In the genomic region with DNA sequence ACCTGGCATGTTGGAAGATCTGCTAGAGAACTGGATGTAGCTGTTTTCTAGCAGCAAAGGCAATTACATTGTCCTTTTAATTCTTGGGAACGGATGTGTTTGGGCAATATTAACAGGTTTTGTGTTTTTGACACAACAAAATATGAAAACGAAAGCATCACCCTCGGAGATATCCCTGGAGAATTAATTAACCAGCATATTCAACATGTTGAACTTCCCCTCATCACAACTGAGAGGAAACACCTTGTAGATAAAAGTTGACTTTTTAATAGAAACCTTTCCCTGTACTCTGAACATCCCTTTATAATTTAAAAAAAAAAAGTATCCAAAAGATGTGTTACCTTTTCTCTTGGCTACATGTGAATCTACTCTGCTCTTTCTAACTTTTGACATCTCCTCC, we compare ENCODE assay signal across 27 cellular contexts. TPM values are rescaled to one million over a fixed set of nuclear protein-coding genes. Genes with fewer than 3 reads are reported as not detected.
A peak's percentile ranks its signal among the peaks of the same experiment; 100 is the strongest.
DNase-seq lines count a peak whose midpoint lies in the region; ATAC-seq, FAIRE-seq and TF ChIP-seq lines count a peak whose summit lies in the region.
"Had no signal": no experiment of that assay in that cellular context is flagged by ENCODE, and none has a peak within 500 bp of the region (broad histone marks: within the 10 kb centered on the region; RNA-seq: fewer than 3 reads in every experiment).

No MANE protein-coding gene starts in this region.

- peaks cover 81 to 88% of the 10 kb centered on the region in 2 experiments for H3K4me1 Mint-ChIP-seq in H9
- peaks cover 7 to 27% (median 18%) of the 10 kb centered on the region in 3 donors for H3K4me1 Mint-ChIP-seq in naive B cell
- H3K4me1 Mint-ChIP-seq: CD4-positive, alpha-beta memory T cell had no signal

- H3K4me1 ChIP-seq in BLaER1 = peaks cover 66% of the 10 kb centered on the region
- H3K4me1 ChIP-seq in H9 (ENCODE audit: insufficient read depth, low read length) = peaks cover 40% of the 10 kb centered on the region
- peaks cover 8 to 44% (median 29%) of the 10 kb centered on the region in 4 experiments for H3K4me1 ChIP-seq in H1 (replicated peaks in 1 of 4; ENCODE audit: control insufficient read depth in 3 of 4, insufficient read depth in 4 of 4, low read length in 3 of 4)

- H3K27ac Mint-ChIP-seq in H9 (peak overlapping the region in 2 of 3 experiments; percentile 14 to 79; a peak in 1 of 7 replicates), naive B cell (peak overlapping the region in 3 of 6 donors; percentile 5 to 61 (median 38))
- H3K27ac Mint-ChIP-seq: CD4-positive, alpha-beta memory T cell; HFFc6 had no signal

- DNase-seq in H9 (no peak), H1 (ENCODE audit: low read depth in 1 of 2, low spot score in 2 of 2) (no peak), naive B cell (no peak), GM10266 (ENCODE audit: extremely low spot score) (no peak)
- no peak for DNase-seq in activated CD4-positive, alpha-beta T cell treated with anti-CD3 and anti-CD28 coated beads for 48 hours
- DNase-seq: C1 segment of cervical spinal cord; Caco-2; CD4-positive, alpha-beta memory T cell; EL; GF-D8; HFFc6; Kasumi-1; NCI-H1092 treated with DMSO at 0.1 percent for 48 hours; NCI-H1436 treated with DMSO at 0.1 percent for 48 hours; NCI-H187 treated with DMSO at 0.1 percent for 48 hours; NCI-H2171 treated with DMSO at 0.1 percent for 48 hours; NCI-H524; NCI-H748 treated with DMSO at 0.1 percent for 48 hours; SK-N-SH; SW 1271 had no signal

- H3K27ac ChIP-seq in BLaER1 (no peak overlapping the region), H9 (ENCODE audit: insufficient read length, low read depth, low read length) (no peak overlapping the region), H1 (ENCODE audit: low read depth, low read length) (no peak overlapping the region)

- H3K4me3 Mint-ChIP-seq in H9 (peak overlapping the region in 1 of 2 experiments; percentile 45; a peak in 2 of 5 replicates), naive B cell (peak overlapping the region in 1 of 8 donors; percentile 20)
- H3K4me3 Mint-ChIP-seq: CD4-positive, alpha-beta memory T cell; HFFc6 had no signal

- H2BK12ac ChIP-seq in H9 (ENCODE audit: insufficient read length, low read depth, low read length) (no peak overlapping the region), H1 (ENCODE audit: low read depth, low read length) (no peak overlapping the region)

- no peak overlapping the region; the same call in 1 of the 2 replicates for H3K4me3 ChIP-seq in BLaER1
- peak overlapping the region in 1 of 4 experiments; percentile 9; a peak in 1 of 8 replicates for H3K4me3 ChIP-seq in H1 (ENCODE audit: extremely low read depth in 1 of 4, insufficient read depth in 2 of 4, low read depth in 3 of 4, low read length in 4 of 4)
- H3K4me3 ChIP-seq: HAP-1, K562 had no signal

- TF ChIP-seq POLR2A in H1 (IDR thresholded peaks at IDR 0.05; ENCODE audit: control extremely low read depth in 1 of 2, low read depth in 2 of 2, low read length in 2 of 2) = no peak

- ATAC-seq in naive B cell (ENCODE audit: low read depth in 2 of 2) = peak; percentile 47 to 51
- ATAC-seq in HG03135 (IDR thresholded peaks at IDR 0.05; ENCODE audit: unreplicated experiment) = no peak
- ATAC-seq in HG02973 (IDR thresholded peaks at IDR 0.05; ENCODE audit: unreplicated experiment) = no peak
- ATAC-seq: K562 had no signal

- H4K8ac ChIP-seq in H9 (replicated peaks; ENCODE audit: insufficient read length, low read depth, low read length) = no peak overlapping the region
- no peak overlapping the region for H4K8ac ChIP-seq in H1 (ENCODE audit: extremely low read depth, insufficient read depth, low read length)

- H3K4ac ChIP-seq in H9 (ENCODE audit: low read depth, low read length) (no peak overlapping the region), H1 (replicated peaks; ENCODE audit: insufficient read length, low read depth, low read length) (no peak overlapping the region)

- no peak overlapping the region for H2BK20ac ChIP-seq in H9 (ENCODE audit: low read depth, low read length, poor library complexity, severe bottlenecking)
- no peak overlapping the region for H2BK20ac ChIP-seq in H1 (ENCODE audit: low read length)

- no peaks in the 10 kb centered on the region for H3K27me3 Mint-ChIP-seq in H9 (ENCODE audit: low read depth)
- H3K27me3 Mint-ChIP-seq in naive B cell = peaks cover 0 to 4% (median 0%) of the 10 kb centered on the region in 3 donors
- H3K27me3 Mint-ChIP-seq: CD4-positive, alpha-beta memory T cell had no signal

- H4K20me1 ChIP-seq in BLaER1 (no peaks in the 10 kb centered on the region), H9 (ENCODE audit: control insufficient read depth, insufficient read depth, insufficient read length) (no peaks in the 10 kb centered on the region), H1 (replicated peaks in 1 of 2; ENCODE audit: control insufficient read depth in 1 of 2, insufficient read depth in 2 of 2, low read length in 2 of 2) (peaks cover 36 to 53% of the 10 kb centered on the region in 2 experiments)

- no peak overlapping the region for H2AFZ ChIP-seq in H9 (ENCODE audit: low read length)
- H2AFZ ChIP-seq in H1 (ENCODE audit: low read length) = no peak overlapping the region

- TF ChIP-seq EP300 in H1 (IDR thresholded peaks at IDR 0.05; ENCODE audit: borderline replicate concordance in 1 of 2, low read depth in 2 of 2, low read length in 2 of 2) = no peak

- no peak overlapping the region for H4K5ac ChIP-seq in H9 (ENCODE audit: insufficient read length, low read depth, low read length)
- H4K5ac ChIP-seq in H1 (ENCODE audit: insufficient read length, low read depth, low read length) = no peak overlapping the region

- no peak overlapping the region for H2AK5ac ChIP-seq in H9 (ENCODE audit: insufficient read length, low read length)
- H2AK5ac ChIP-seq in H1 (ENCODE audit: low read depth, low read length) = no peak overlapping the region

- H3K36me3 ChIP-seq in BLaER1 (no peaks in the 10 kb centered on the region), H1 (ENCODE audit: control insufficient read depth in 2 of 4, insufficient read depth in 4 of 4, low read length in 3 of 4) (peaks cover 0 to 30% (median 0%) of the 10 kb centered on the region in 4 experiments; a peak in 1 of 8 replicates)

- TF ChIP-seq CTCF in H9 (conservative IDR thresholded peaks at IDR 0.05) (no peak), H1 (IDR thresholded peaks at IDR 0.05; ENCODE audit: control extremely low read depth in 1 of 3, insufficient read depth in 1 of 3, low read depth in 1 of 3, low read length in 3 of 3) (no peak), GM10266 (IDR thresholded peaks at IDR 0.05; ENCODE audit: control insufficient read depth, insufficient read depth, low read depth, missing control alignments) (no peak)

- H3K27me3 ChIP-seq in BLaER1 (no peaks in the 10 kb centered on the region), H9 (ENCODE audit: insufficient read depth, low read length) (no peaks in the 10 kb centered on the region), H1 (replicated peaks in 1 of 4; ENCODE audit: control insufficient read depth in 3 of 4, extremely low read depth in 1 of 4, insufficient read depth in 3 of 4, low read length in 3 of 4) (no peaks in the 10 kb centered on the region)

- peak overlapping the region; percentile 82 for H3K4me2 ChIP-seq in BLaER1
- H3K4me2 ChIP-seq in H9 (ENCODE audit: insufficient read depth, insufficient read length, low read length) = peak overlapping the region; percentile 1
- peak overlapping the region; percentile 32 to 69 for H3K4me2 ChIP-seq in H1 (ENCODE audit: insufficient read depth in 1 of 2, low read depth in 2 of 2, low read length in 2 of 2)
- H3K4me2 ChIP-seq: SK-N-SH had no signal

- no peak overlapping the region for H4K91ac ChIP-seq in H9 (ENCODE audit: insufficient read length, low read depth, low read length)
- no peak overlapping the region for H4K91ac ChIP-seq in H1 (replicated peaks; ENCODE audit: insufficient read length, low read length)

- no peak overlapping the region for H2BK120ac ChIP-seq in H9 (ENCODE audit: low read depth, low read length, poor library complexity, severe bottlenecking)
- no peak overlapping the region for H2BK120ac ChIP-seq in H1 (replicated peaks; ENCODE audit: low read depth, low read length)

- no peak overlapping the region for H3K18ac ChIP-seq in H9 (ENCODE audit: insufficient read length, low read depth, low read length)
- no peak overlapping the region for H3K18ac ChIP-seq in H1 (ENCODE audit: extremely low read depth, low read length)

- H3K79me2 ChIP-seq in H9 (ENCODE audit: insufficient read depth, low read length) (peaks cover 90% of the 10 kb centered on the region), H1 (ENCODE audit: control insufficient read depth in 1 of 2, insufficient read depth in 2 of 2, low read length in 2 of 2) (peaks cover 86 to 98% of the 10 kb centered on the region in 2 experiments)

- no peaks in the 10 kb centered on the region for H3K9me3 Mint-ChIP-seq in H9
- H3K9me3 Mint-ChIP-seq in naive B cell = peaks cover 0 to 2% (median 0%) of the 10 kb centered on the region in 7 donors
- H3K9me3 Mint-ChIP-seq: HFFc6 had no signal

- H2BK15ac ChIP-seq in H9 (ENCODE audit: low read depth, low read length) (no peak overlapping the region), H1 (ENCODE audit: low read length) (no peak overlapping the region)

- H3K9me3 ChIP-seq in BLaER1 (no peaks in the 10 kb centered on the region), H9 (ENCODE audit: control insufficient read depth, low read depth, low read length) (no peaks in the 10 kb centered on the region), H1 (ENCODE audit: insufficient read depth in 2 of 2, low read depth in 1 of 2, low read length in 1 of 2) (no peaks in the 10 kb centered on the region)
- H3K9me3 ChIP-seq: Caco-2, HAP-1, SK-N-SH had no signal

- no peak overlapping the region for H3K14ac ChIP-seq in H9 (ENCODE audit: insufficient read depth, low read length)
- no peak overlapping the region for H3K14ac ChIP-seq in H1 (ENCODE audit: insufficient read length)

- H3T11ph ChIP-seq in H9 (ENCODE audit: low read length) = no peak overlapping the region

- H2BK5ac ChIP-seq in H9 (ENCODE audit: insufficient read length, low read length) = no peak overlapping the region
- H2BK5ac ChIP-seq in H1 (ENCODE audit: low read depth, low read length) = no peak overlapping the region

- H3K79me1 ChIP-seq in H9 (ENCODE audit: insufficient read depth, low read depth, low read length, poor library complexity, severe bottlenecking) (peaks cover 2% of the 10 kb centered on the region), H1 (ENCODE audit: low read depth, low read length) (no peaks in the 10 kb centered on the region)

- FAIRE-seq in H1 (lab: Jason Lieb, UNC) = no peak
- FAIRE-seq: K562, RCC 7860 had no signal

- H3K23ac ChIP-seq in H9 (ENCODE audit: insufficient read length, low read depth, low read length) (no peak overlapping the region), H1 (ENCODE audit: insufficient read length) (no peak overlapping the region)

- H3K23me2 ChIP-seq in H9 (ENCODE audit: insufficient read length, low read depth, low read length, poor library complexity, severe bottlenecking) = no peaks in the 10 kb centered on the region
- H3K23me2 ChIP-seq in H1 (ENCODE audit: low read depth, low read length) = peaks cover 4% of the 10 kb centered on the region; the same call in 1 of the 2 replicates

- CTCF ChIA-PET in H1 (lab: Charles Lee; ENCODE audit: partially characterized antibody) = interaction anchor here (1.4 kb wide), 1 partner anchor 14 kb away, joined by 3 read pairs; no protein-coding TSS in a partner anchor

- H3K56ac ChIP-seq in H9 (ENCODE audit: insufficient read length, low read depth, low read length) (no peak overlapping the region), H1 (replicated peaks; ENCODE audit: insufficient read length, low read depth, low read length) (no peak overlapping the region)

- H3K36me3 Mint-ChIP-seq in H9 (ENCODE audit: insufficient read depth in 1 of 3, low read depth in 3 of 3) (peaks cover 0 to 11% (median 3%) of the 10 kb centered on the region in 3 experiments; a peak in 3 of 7 replicates), naive B cell (no peaks in the 10 kb centered on the region)
- H3K36me3 Mint-ChIP-seq: CD4-positive, alpha-beta memory T cell had no signal

- no peak for TF ChIP-seq RAD21 in H1 (IDR thresholded peaks at IDR 0.05 in 1 of 2, conservative IDR thresholded peaks at IDR 0.05 in 1 of 2; ENCODE audit: low read depth in 2 of 2, low read length in 2 of 2)

- POLR2A ChIA-PET in H1 (lab: Charles Lee; ENCODE audit: partially characterized antibody) = interaction anchor here (0.9 to 1.2 kb wide), 2 partner anchors 12 to 14 kb away, joined by 4 read pairs; no protein-coding TSS in a partner anchor

- WGBS in H9 (ENCODE audit: extremely low coverage, insufficient read length, low lambda C conversion rate) = no CpG with 5 or more reads among the region's 3 CpGs
- WGBS in H1 (ENCODE audit: extremely low coverage in 1 of 2, insufficient coverage in 1 of 2, insufficient read length in 1 of 2, insufficient replicate concordance in 2 of 2, low coverage in 1 of 2, low lambda C conversion rate in 2 of 2, missing lambda C conversion rate in 1 of 2), 2 experiments = 84% methylated on average over 3 of the region's 3 CpGs; no CpG with 5 or more reads in 1 of the 2 experiments

- H3K9ac ChIP-seq in BLaER1 = no peak overlapping the region
- no peak overlapping the region for H3K9ac ChIP-seq in H9 (ENCODE audit: extremely low read depth, insufficient read length, low read length)
- H3K9ac ChIP-seq in H1 (replicated peaks in 1 of 4; ENCODE audit: extremely low read depth in 1 of 4, low read depth in 3 of 4, low read length in 3 of 4) = no peak overlapping the region
- H3K9ac ChIP-seq: SK-N-SH had no signal

RNA-seq across cellular contexts. Expression of gene SEMA6A, which starts 13.0 kb away (rescaled TPM):
- 335 and 354 TPM in 2 replicates for total RNA-seq in H9 (2021)
- 260 and 277 TPM in 2 replicates for total RNA-seq in H1 (2021; fragmentation: NEBNext Ultra II Directional; extraction: Animal tissue kit (Norgen Biotek cat#: 25700))
- polyA plus RNA-seq in H1 (2011; rRNA removed) (78.3 and 122 TPM in 2 replicates), naive B cell (ENCODE audit: low read depth in 6 of 6) (1 to 10 TPM in 3 of 6 donors, under 1 TPM in 2, not detected in 1; 0.48 to 1.6 (median 1.1) TPM)
- polyA plus RNA-seq in H1 (2011; cell fraction: cytosol; rRNA removed) = 94.2 TPM
- polyA plus RNA-seq in H1 (2011; cell fraction: nucleus; rRNA removed) = 201 TPM
- 134 to 170 TPM (median 158 TPM) in 4 replicates for polyA plus RNA-seq in H1 (2012, experiment 1 of 2)
- 17.8 TPM for polyA plus RNA-seq in H1 (2012, experiment 2 of 2)
- 452 TPM for polyA plus RNA-seq in H1 (2013, experiment 1 of 2)
- 483 TPM for polyA plus RNA-seq in H1 (2013, experiment 2 of 2)
- 166 and 205 TPM in 2 replicates for polyA minus RNA-seq in H1 (2011; rRNA and poly(A)+ RNA removed)
- polyA minus RNA-seq in H1 (2011; cell fraction: cytosol; rRNA and poly(A)+ RNA removed) = 219 TPM
- polyA minus RNA-seq in H1 (2011; cell fraction: nucleus; rRNA and poly(A)+ RNA removed) = 424 TPM
- total RNA-seq: CD4-positive, alpha-beta memory T cell; M059J had no signal

Comparison
In these comparisons a context has a peak if more than half of its experiments do, and no peak if none do; other contexts are left out.
1. H3K4me2 ChIP-seq: peak in every context shown above with its lines; median percentile 82 in BLaER1; 50 in H1; 1 in H9.
2. ATAC-seq: peak in naive B cell (2 of 2); none in HG03135 (single experiment) and HG02973 (single experiment).